8 cellular contexts compared by ENCODE assay signal in the genomic region with DNA sequence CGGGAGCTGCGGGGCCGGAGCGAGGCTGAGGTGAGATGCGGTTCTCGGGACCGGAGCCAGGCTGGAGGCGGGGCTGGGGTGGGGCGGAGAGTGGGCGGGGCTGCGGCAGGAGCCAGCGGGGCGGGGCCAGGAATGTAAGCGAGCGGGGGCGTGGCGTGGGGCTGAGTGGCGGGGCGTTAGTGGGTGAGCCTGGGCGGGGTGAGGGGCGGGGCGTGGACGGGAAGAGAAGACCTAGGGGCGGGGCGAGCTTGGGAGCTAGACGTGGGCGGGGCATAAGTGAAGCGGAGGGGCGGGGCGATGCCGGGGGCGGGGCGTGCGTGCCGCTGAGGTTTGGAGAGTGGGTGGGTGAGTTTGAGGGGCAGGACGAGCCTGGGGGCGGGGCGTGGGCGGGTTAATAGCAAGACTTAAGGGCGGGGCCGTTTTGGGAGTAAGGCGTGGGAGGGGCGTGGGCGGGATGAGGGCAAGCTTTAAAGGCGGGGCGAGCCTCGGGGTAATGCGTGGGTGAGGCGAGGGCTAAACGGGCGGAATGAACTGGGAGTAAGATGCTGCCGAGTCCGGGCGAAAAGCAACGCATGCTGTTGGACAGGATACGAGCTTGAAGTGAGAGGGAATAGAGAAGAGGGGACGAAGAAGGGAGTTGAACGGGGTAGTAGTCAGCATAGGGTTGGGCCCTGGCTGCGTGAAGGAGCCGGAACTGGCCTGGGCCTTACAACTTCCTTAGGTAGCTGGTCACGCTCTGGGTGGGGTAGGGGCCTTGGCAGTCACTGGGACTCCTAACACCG. TPM values are rescaled to one million over a fixed set of nuclear protein-coding genes. Genes with fewer than 3 reads are reported as not detected.
DNase-seq lines count a peak whose midpoint lies in the region; ATAC-seq, FAIRE-seq and TF ChIP-seq lines count a peak whose summit lies in the region.

No MANE protein-coding gene starts in this region.

- DNase-seq in ACHN: peak; percentile 92
- peak; percentile 90 for DNase-seq in NCI-H345 treated with DMSO at 0.1 percent for 48 hours (lab: John Stamatoyannopoulos, UW; ENCODE audit: unreplicated experiment)
- DNase-seq in activated CD4-positive, CD25-positive, alpha-beta regulatory T cell treated with anti-CD3 and anti-CD28 coated beads, Interleukin-2, amount 50 U/mL, for 16 hours (ENCODE audit: low read depth, low spot score): peak; percentile 99
- DNase-seq in central memory CD4-positive, alpha-beta T cell: peak; percentile 95
- peak; percentile 100 for DNase-seq in kidney
- DNase-seq in stimulated activated CD4-positive, alpha-beta T cell treated with anti-CD3 and anti-CD28 coated beads, Interleukin-12 subunit alpha, Interleukin-12 subunit beta, amount 100 ng/mL, for 48 hours (ENCODE audit: low read depth in 2 of 3, low spot score in 1 of 3): peak; percentile 99 to 100 (median 99)

- no peaks in the 10 kb centered on the region for H3K9me3 ChIP-seq in kidney (ENCODE audit: control insufficient read depth in 1 of 2, low read length in 2 of 2)

- H3K9ac ChIP-seq in kidney (ENCODE audit: low read length in 2 of 2): peak overlapping the region in 1 of 2 donors; percentile 63

- peak overlapping the region; percentile 57 to 71 for H3K4me3 ChIP-seq in kidney (ENCODE audit: low read length in 2 of 2)

- H3K4me1 ChIP-seq in kidney (ENCODE audit: control insufficient read depth in 1 of 2, insufficient read depth in 1 of 2, low read depth in 1 of 2, low read length in 2 of 2): peaks cover 6 to 30% of the 10 kb centered on the region in 2 donors

- no peak for TF ChIP-seq CTCF in kidney (IDR thresholded peaks at IDR 0.05; ENCODE audit: borderline replicate concordance, extremely low read depth, insufficient read depth)

- peaks cover 0 to 11% of the 10 kb centered on the region in 2 donors for H3K36me3 ChIP-seq in kidney (ENCODE audit: control insufficient read depth in 1 of 2, insufficient read depth in 2 of 2, low read length in 2 of 2)

- intact Hi-C loops in kidney (cut with DNase I): no loop called here

- peak; percentile 19 for ATAC-seq in GM18870 (IDR thresholded peaks at IDR 0.05; ENCODE audit: unreplicated experiment)
- peak; percentile 41 for ATAC-seq in HG03159 (IDR thresholded peaks at IDR 0.05; ENCODE audit: unreplicated experiment)

- FAIRE-seq in kidney (lab: Jason Lieb, UNC): no peak

- H3K27ac ChIP-seq in kidney (ENCODE audit: low read depth in 2 of 2, low read length in 2 of 2): peak overlapping the region; percentile 52 to 84

- in situ Hi-C loops in ACHN (cut with HindIII; ENCODE audit: low pct_ligation_motif_present, low pct_unique_long_range_greater_than_20kb, low sequenced_read_pairs): no loop called here

RNA-seq across cellular contexts. Expression of a gene that starts 0.6 kb away (rescaled TPM):
- total RNA-seq in kidney: 18.4 TPM
- polyA plus RNA-seq in kidney (ENCODE audit: insufficient read depth, low read depth, low replicate concordance): 24.3 TPM

RNA-seq across cellular contexts. Expression of a gene that starts 5.2 kb away (rescaled TPM):
- 25.9 TPM for total RNA-seq in kidney
- polyA plus RNA-seq in kidney (ENCODE audit: insufficient read depth, low read depth, low replicate concordance): 8.9 TPM

RNA-seq across cellular contexts. Expression of a gene that starts 6.1 kb away (rescaled TPM):
- 0.44 TPM for total RNA-seq in kidney
- 1.5 TPM for polyA plus RNA-seq in kidney (ENCODE audit: insufficient read depth, low read depth, low replicate concordance)

RNA-seq across cellular contexts. Expression of a gene that starts 17.0 kb away (rescaled TPM):
- total RNA-seq in kidney: 37.0 TPM
- 16.7 TPM for polyA plus RNA-seq in kidney (ENCODE audit: insufficient read depth, low read depth, low replicate concordance)

RNA-seq across cellular contexts. Expression of a gene that starts 22.8 kb away (rescaled TPM):
- total RNA-seq in kidney: 57.8 TPM
- 46.7 TPM for polyA plus RNA-seq in kidney (ENCODE audit: insufficient read depth, low read depth, low replicate concordance)

Comparison
In these comparisons a context has a peak if more than half of its experiments do, and no peak if none do; other contexts are left out.
1. Peak in every context shown above with its lines: DNase-seq, ATAC-seq, H3K4me3 ChIP-seq and H3K27ac ChIP-seq.